In the genomic region with DNA sequence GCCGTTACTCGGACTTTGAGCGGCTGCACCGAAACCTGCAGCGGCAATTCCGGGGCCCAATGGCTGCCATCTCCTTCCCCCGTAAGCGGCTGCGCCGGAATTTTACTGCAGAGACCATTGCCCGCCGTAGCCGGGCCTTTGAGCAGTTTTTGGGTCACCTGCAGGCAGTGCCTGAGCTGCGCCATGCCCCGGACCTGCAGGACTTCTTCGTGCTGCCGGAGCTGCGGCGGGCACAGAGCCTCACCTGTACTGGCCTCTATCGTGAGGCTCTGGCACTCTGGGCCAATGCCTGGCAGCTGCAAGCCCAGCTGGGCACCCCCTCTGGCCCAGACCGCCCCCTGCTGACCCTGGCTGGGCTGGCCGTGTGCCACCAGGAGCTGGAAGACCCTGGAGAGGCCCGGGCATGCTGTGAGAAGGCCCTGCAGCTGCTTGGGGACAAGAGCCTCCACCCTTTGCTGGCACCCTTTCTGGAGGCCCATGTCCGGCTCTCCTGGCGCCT, we compare ENCODE assay signal across 17 cellular contexts. TPM values are rescaled to one million over a fixed set of nuclear protein-coding genes. Genes with fewer than 3 reads are reported as not detected.
DNase-seq lines count a peak whose midpoint lies in the region; ATAC-seq and TF ChIP-seq lines count a peak whose summit lies in the region.
"Had no signal": no experiment of that assay in that cellular context is flagged by ENCODE, and none has a peak within 500 bp of the region (broad histone marks: within the 10 kb centered on the region; RNA-seq: fewer than 3 reads in every experiment).

No MANE protein-coding gene starts in this region.

- H3K27ac ChIP-seq in cardiac muscle cell (peak overlapping the region; percentile 66), upper lobe of right lung (no peak overlapping the region)
- H3K27ac ChIP-seq: left lung, upper lobe of left lung had no signal

- H3K27me3 ChIP-seq in cardiac muscle cell (no peaks in the 10 kb centered on the region), upper lobe of right lung (no peaks in the 10 kb centered on the region)
- H3K27me3 ChIP-seq: left lung, ovary, spleen, upper lobe of left lung had no signal

- no peaks in the 10 kb centered on the region for H3K9me3 ChIP-seq in cardiac muscle cell (ENCODE audit: low read depth)
- H3K9me3 ChIP-seq in upper lobe of right lung: no peaks in the 10 kb centered on the region
- H3K9me3 ChIP-seq: left lung, ovary, spleen, upper lobe of left lung had no signal

- H3K36me3 ChIP-seq in cardiac muscle cell: peaks cover 26% of the 10 kb centered on the region
- H3K36me3 ChIP-seq in upper lobe of right lung: peaks cover 72% of the 10 kb centered on the region
- H3K36me3 ChIP-seq: ovary had no signal

- DNase-seq in cardiac muscle cell (ENCODE audit: low read depth in 1 of 2, low spot score in 1 of 2): no peak
- DNase-seq in Right ventricle myocardium superior: no peak
- DNase-seq in upper lobe of right lung: no peak
- DNase-seq in NCI-H226: no peak
- DNase-seq: activated CD8-positive, alpha-beta T cell treated with anti-CD3 and anti-CD28 coated beads, Interleukin-2, amount 10 ng/mL, durations not matched to agents 7 days and 5 days; DMS53; effector memory CD8-positive, alpha-beta T cell; left lung; NCI-H146; NCI-H2227 treated with DMSO at 0.1 percent for 48 hours; spleen; stimulated activated naive CD4-positive, alpha-beta T cell; T-cell had no signal

- ATAC-seq in Right ventricle myocardium superior (ENCODE audit: poor library complexity) (no peak), upper lobe of right lung (peak; percentile 28)
- ATAC-seq: activated CD8-positive, alpha-beta T cell treated with anti-CD3 and anti-CD28 coated beads, Interleukin-2, amount 10 ng/mL, durations not matched to agents 7 days and 5 days; effector memory CD8-positive, alpha-beta T cell; left lung; T-cell had no signal

- TF ChIP-seq CTCF in cardiac muscle cell (IDR thresholded peaks at IDR 0.05; ENCODE audit: low read depth, low read length) (no peak), upper lobe of right lung (IDR thresholded peaks at IDR 0.05) (no peak)

- intact Hi-C loops in Right ventricle myocardium superior (cut with DNase I) (no loop called here), upper lobe of right lung (cut with DNase I) (no loop called here)

- H3K4me3 ChIP-seq in cardiac muscle cell (no peak overlapping the region), upper lobe of right lung (no peak overlapping the region)
- H3K4me3 ChIP-seq: left lung, ovary, spleen, upper lobe of left lung had no signal

- H3K4me1 ChIP-seq in cardiac muscle cell (ENCODE audit: low read depth): peaks cover 10% of the 10 kb centered on the region
- peaks cover 3% of the 10 kb centered on the region for H3K4me1 ChIP-seq in upper lobe of right lung

RNA-seq across cellular contexts. Expression of a gene that starts 7.2 kb away (rescaled TPM):
- total RNA-seq in cardiac muscle cell (109 and 270 TPM in 2 replicates), Right ventricle myocardium superior (22.1 TPM), upper lobe of right lung (23.4 TPM)
- polyA plus RNA-seq in cardiac muscle cell: 42.7 and 66.8 TPM in 2 replicates

RNA-seq across cellular contexts. Expression of a gene that starts 13.6 kb away (rescaled TPM):
- 27.9 and 36.0 TPM in 2 replicates for total RNA-seq in cardiac muscle cell
- polyA plus RNA-seq in cardiac muscle cell: 62.4 and 96.3 TPM in 2 replicates
- 0.43 TPM for total RNA-seq in Right ventricle myocardium superior
- 0.61 TPM for total RNA-seq in upper lobe of right lung
- total RNA-seq: A172; activated CD8-positive, alpha-beta T cell treated with anti-CD3 and anti-CD28 coated beads, Interleukin-2, amount 10 ng/mL, durations not matched to agents 7 days and 5 days; M059J had no signal

RNA-seq across cellular contexts. Expression of a gene that starts 16.4 kb away (rescaled TPM):
- total RNA-seq in cardiac muscle cell (45.3 and 55.9 TPM in 2 replicates), Right ventricle myocardium superior (28.1 TPM), upper lobe of right lung (23.5 TPM)
- polyA plus RNA-seq in cardiac muscle cell: 48.3 and 64.9 TPM in 2 replicates

RNA-seq across cellular contexts. Expression of a gene that starts 16.7 kb away (rescaled TPM):
- total RNA-seq in cardiac muscle cell (7.4 and 8.0 TPM in 2 replicates), Right ventricle myocardium superior (1.4 TPM), upper lobe of right lung (4.0 TPM)
- polyA plus RNA-seq in cardiac muscle cell: 2.2 and 4.0 TPM in 2 replicates

RNA-seq across cellular contexts. Expression of a gene that starts 28.3 kb away (rescaled TPM):
- total RNA-seq in cardiac muscle cell (35.4 and 267 TPM in 2 replicates), Right ventricle myocardium superior (1.1 TPM), upper lobe of right lung (1.4 TPM)
- polyA plus RNA-seq in cardiac muscle cell: 48.6 and 352 TPM in 2 replicates

Comparison
In these comparisons a context has a peak if more than half of its experiments do, and no peak if none do; other contexts are left out.
1. RNA of a gene that starts 13.6 kb away (total RNA-seq): 27.9 to 36.0 TPM in cardiac muscle cell; 0.61 TPM in upper lobe of right lung (single experiment) and 0.43 TPM in Right ventricle myocardium superior (single experiment); every median in the first group is over 10 times any median in the second.